In genomic region chr20:61924858-61925554, GRCh38 we compare ENCODE assay signal across 18 cellular contexts.
"Had no signal": no experiment of that assay in that cellular context is flagged by ENCODE, and none has a peak within 500 bp of the region (broad histone marks: within the 10 kb centered on the region; RNA-seq: fewer than 3 reads in every experiment).

No MANE protein-coding gene starts in this region.

- ATAC-seq: naive thymus-derived CD4-positive, alpha-beta T cell; stimulated activated naive CD8-positive, alpha-beta T cell treated with anti-CD3 and anti-CD28 coated beads, Interleukin-15, Interleukin-2, amounts not matched to agents 100 U/mL and 50 U/mL, for 24 hours had no signal

- DNase-seq: activated CD4-positive, alpha-beta memory T cell treated with anti-CD3 and anti-CD28 coated beads for 36 hours; activated CD4-positive, alpha-beta T cell treated with anti-CD3 and anti-CD28 coated beads for 48 hours; activated CD4-positive, CD25-positive, alpha-beta regulatory T cell; activated naive CD4-positive, alpha-beta T cell treated with anti-CD3 and anti-CD28 coated beads, Interleukin-2, amount 10 ng/mL, durations not matched to agents 7 days and 5 days; activated T-cell treated with anti-CD3 and anti-CD28 coated beads, Interleukin-2, amount 50 U/mL, for 48 hours; anterior cingulate cortex; colonic mucosa; hypothalamus; stimulated activated CD4-positive, alpha-beta T cell treated with anti-CD3 and anti-CD28 coated beads, Interleukin-12 subunit alpha, Interleukin-12 subunit beta, amount 100 ng/mL, for 4 hours; stimulated activated CD4-positive, alpha-beta T cell treated with anti-CD3 and anti-CD28 coated beads, Interleukin-4, amount 100 ng/mL, for 4 hours; stimulated activated naive CD8-positive, alpha-beta T cell treated with anti-CD3 and anti-CD28 coated beads, Interleukin-15, Interleukin-2, amounts not matched to agents 100 U/mL and 50 U/mL, for 24 hours; T-helper 2 cell had no signal

- H3K9me3 ChIP-seq: colonic mucosa, esophagus muscularis mucosa, prostate gland, upper lobe of left lung had no signal

- H3K27ac ChIP-seq: colonic mucosa, dorsolateral prefrontal cortex, esophagus muscularis mucosa, prostate gland, upper lobe of left lung had no signal

- H3K36me3 ChIP-seq: colonic mucosa, esophagus muscularis mucosa, prostate gland, upper lobe of left lung had no signal

- H3K27me3 ChIP-seq: colonic mucosa, dorsolateral prefrontal cortex had no signal

- H3K4me3 ChIP-seq: colonic mucosa, dorsolateral prefrontal cortex, esophagus muscularis mucosa, lung, prostate gland, upper lobe of left lung had no signal

- H3K4me1 ChIP-seq: colonic mucosa, esophagus muscularis mucosa, prostate gland, upper lobe of left lung had no signal
